In genomic region chr16:13270602-13271001, GRCh38 we compare ENCODE assay signal across 29 cellular contexts.
"Had no signal": no experiment of that assay in that cellular context is flagged by ENCODE, and none has a peak within 500 bp of the region (broad histone marks: within the 10 kb centered on the region; RNA-seq: fewer than 3 reads in every experiment).

No MANE protein-coding gene starts in this region.

- H2AFZ ChIP-seq: PC-9 had no signal

- H3K27me3 ChIP-seq: MG63, SJCRH30 had no signal

- H3K4me2 ChIP-seq: PC-9, SK-N-SH had no signal

- H3K9me2 ChIP-seq: SK-N-SH had no signal

- H3K27ac ChIP-seq: PC-9, RWPE1, SJCRH30 had no signal

- H3K4me3 ChIP-seq: MG63, PC-9, SJCRH30 had no signal

- H3K9me3 ChIP-seq: MG63, SJCRH30, SK-N-SH had no signal

- H3K4me1 ChIP-seq: SJCRH30 had no signal

- DNase-seq: Kasumi-1, KG1, MG63, NCI-H1048, NCI-H1092 treated with DMSO at 0.1 percent for 48 hours, NCI-H1105 treated with DMSO at 0.1 percent for 48 hours, NCI-H1417, NCI-H1436, NCI-H146, NCI-H1694, NCI-H187, NCI-H1930, NCI-H2029 treated with DMSO at 0.1 percent for 48 hours, NCI-H2081 treated with DMSO at 0.1 percent for 48 hours, NCI-H2107, NCI-H2171, NCI-H226, NCI-H446 treated with DMSO at 0.1 percent for 48 hours, NCI-H510A, NCI-H524, NCI-H526, NCI-H774, PC-9, SHP77, SIG-M5, SJCRH30, SK-N-SH, SW 1271 had no signal

- H3K36me3 ChIP-seq: MG63, SJCRH30 had no signal
